ENCODE assay signal across 25 cellular contexts in the genomic region with DNA sequence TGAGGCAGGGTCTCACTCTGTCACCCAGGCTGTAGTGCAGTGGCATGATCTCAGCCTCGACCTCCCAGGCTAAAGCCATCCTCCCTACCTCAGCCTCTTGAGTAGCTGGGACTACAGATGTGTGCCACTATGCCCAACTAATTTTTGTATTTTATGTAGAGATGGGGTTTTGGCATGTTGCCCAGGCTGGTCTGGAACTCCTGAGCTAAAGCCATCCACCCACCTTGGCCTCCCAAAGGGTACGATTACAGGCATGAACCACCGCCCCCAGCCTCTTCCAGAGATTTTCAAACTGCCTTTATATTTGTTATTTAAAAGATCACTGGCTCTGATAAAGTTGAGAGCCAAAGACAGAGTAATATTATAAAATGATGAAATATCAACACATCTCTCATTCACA.
"Had no signal": no experiment of that assay in that cellular context is flagged by ENCODE, and none has a peak within 500 bp of the region (broad histone marks: within the 10 kb centered on the region; RNA-seq: fewer than 3 reads in every experiment).

No MANE protein-coding gene starts in this region.

- H3K79me2 ChIP-seq: hepatocyte had no signal

- H3K9me3 ChIP-seq: esophagus squamous epithelium, lower lobe of right lung, pancreas, right lobe of liver, suprapubic skin, thyroid gland, upper lobe of left lung, uterus had no signal

- H3K27ac ChIP-seq: epithelial cell of prostate, esophagus squamous epithelium, gastroesophageal sphincter, hepatocyte, left ventricle myocardium inferior, lower lobe of right lung, neural progenitor cell, pancreas, right lobe of liver, suprapubic skin, thyroid gland, upper lobe of left lung, uterus had no signal

- FAIRE-seq: pancreas had no signal

- DNase-seq: effector memory CD8-positive, alpha-beta T cell; esophagus squamous epithelium; foreskin fibroblast; glutamatergic neuron; kidney; left cardiac atrium; left ventricle myocardium inferior; lower lobe of right lung; midbrain; nucleus accumbens; right lobe of liver; stimulated activated CD4-positive, alpha-beta T cell treated with anti-CD3 and anti-CD28 coated beads, Interleukin-4, amount 100 ng/mL, for 1 hour; stimulated activated CD8-positive, alpha-beta memory T cell treated with anti-CD3 and anti-CD28 coated beads, Interleukin-4, amount 100 ng/mL, for 48 hours; stimulated activated naive CD8-positive, alpha-beta T cell treated with anti-CD3 and anti-CD28 coated beads, Interleukin-15, Interleukin-2, amounts not matched to agents 100 U/mL and 50 U/mL, for 24 hours; thyroid gland; upper lobe of left lung; uterus had no signal

- H3K4me2 ChIP-seq: hepatocyte, neural progenitor cell had no signal

- ATAC-seq: effector memory CD8-positive, alpha-beta T cell; gastroesophageal sphincter; left cardiac atrium; lower lobe of right lung; natural killer cell treated with Interleukin-12 subunit alpha and Interleukin-12 subunit beta and Interleukin-15 and Interleukin-18, amount 100 ng/mL, for 72 hours; pancreas; right lobe of liver; stimulated activated effector memory CD8-positive, alpha-beta T cell treated with anti-CD3 and anti-CD28 coated beads, Interleukin-12 subunit alpha, Interleukin-12 subunit beta, amount 100 ng/mL, for 72 hours; stimulated activated naive CD8-positive, alpha-beta T cell treated with anti-CD3 and anti-CD28 coated beads, Interleukin-15, Interleukin-2, amounts not matched to agents 100 U/mL and 50 U/mL, for 24 hours had no signal

- H3K27me3 ChIP-seq: esophagus squamous epithelium, gastroesophageal sphincter, hepatocyte, neural progenitor cell, pancreas, right lobe of liver, suprapubic skin, thyroid gland, upper lobe of left lung, uterus had no signal

- H3K9ac ChIP-seq: neural progenitor cell had no signal

- H3K4me1 ChIP-seq: esophagus squamous epithelium, gastroesophageal sphincter, left ventricle myocardium inferior, lower lobe of right lung, neural progenitor cell, pancreas, right lobe of liver, suprapubic skin, thyroid gland, upper lobe of left lung, uterus had no signal

- H3K36me3 ChIP-seq: esophagus squamous epithelium, gastroesophageal sphincter, left ventricle myocardium inferior, lower lobe of right lung, neural progenitor cell, pancreas, right lobe of liver, suprapubic skin, thyroid gland, upper lobe of left lung, uterus had no signal

- H3K4me3 ChIP-seq: esophagus squamous epithelium, gastroesophageal sphincter, hepatocyte, left ventricle myocardium inferior, lower lobe of right lung, neural progenitor cell, pancreas, right lobe of liver, suprapubic skin, thyroid gland, upper lobe of left lung, uterus had no signal

- H2AFZ ChIP-seq: hepatocyte, neural progenitor cell had no signal
